ENCODE assay signal across 4 cellular contexts in genomic region chr5:778971-779370, GRCh38. TPM values are rescaled to one million over a fixed set of nuclear protein-coding genes. Genes with fewer than 3 reads are reported as not detected.
"Had no signal": no experiment of that assay in that cellular context is flagged by ENCODE, and none has a peak within 500 bp of the region (broad histone marks: within the 10 kb centered on the region; RNA-seq: fewer than 3 reads in every experiment).

No MANE protein-coding gene starts in this region.

RNA-seq across cellular contexts. Expression of gene ZDHHC11B, which starts 5.6 kb away (rescaled TPM):
- total RNA-seq: osteocyte, renal cortical epithelial cell, smooth muscle cell had no signal
- polyA plus RNA-seq: naive thymus-derived CD8-positive, alpha-beta T cell; smooth muscle cell had no signal
